In the genomic region with DNA sequence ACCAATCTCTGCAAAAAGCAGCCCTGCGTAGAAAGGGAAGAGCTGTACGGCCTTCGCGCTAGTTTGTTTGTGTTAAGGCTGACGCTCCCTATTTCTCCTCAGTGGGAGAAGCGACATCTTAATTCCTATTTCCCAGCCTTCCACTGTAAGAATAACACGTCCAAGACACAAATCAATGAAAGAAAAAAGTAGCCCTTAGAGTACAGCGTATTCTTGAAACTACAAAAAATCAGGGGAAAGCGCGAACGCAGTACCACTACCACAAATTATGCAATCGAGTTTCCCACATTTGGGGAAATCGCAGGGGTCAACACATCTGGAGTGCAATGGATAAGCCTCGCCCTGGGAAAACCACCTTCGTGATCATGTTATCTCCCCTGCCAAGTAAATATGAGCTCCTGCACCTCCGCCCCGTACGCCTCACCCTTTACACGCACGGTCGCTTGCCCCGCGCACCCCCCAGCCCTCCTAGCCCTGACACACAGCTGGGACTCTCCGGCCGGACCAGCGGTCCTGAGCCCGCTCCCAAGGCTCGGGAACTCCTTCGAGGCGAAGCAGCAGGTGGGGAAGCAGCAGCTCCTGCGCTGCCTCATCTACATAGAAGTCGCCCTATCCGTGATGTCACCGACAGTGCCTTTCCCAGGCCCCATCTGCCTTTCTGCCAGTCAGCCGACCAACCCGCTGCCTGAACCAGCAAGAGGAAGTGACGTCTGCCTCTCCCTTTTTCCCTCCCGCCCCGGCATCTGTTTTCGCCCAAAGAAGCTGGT, we compare ENCODE assay signal across 8 cellular contexts.
DNase-seq lines count a peak whose midpoint lies in the region; ATAC-seq, FAIRE-seq and TF ChIP-seq lines count a peak whose summit lies in the region.

No MANE protein-coding gene starts in this region.

- H3K9ac ChIP-seq in skeletal muscle tissue (ENCODE audit: low read depth in 1 of 3, low read length in 3 of 3): peak overlapping the region; percentile 61 to 81 (median 76)

- no peaks in the 10 kb centered on the region for H3K9me3 ChIP-seq in skeletal muscle tissue (ENCODE audit: control insufficient read depth in 3 of 3, low read length in 3 of 3)

- ATAC-seq in GM21390 (IDR thresholded peaks at IDR 0.05; ENCODE audit: unreplicated experiment) (peak; percentile 83), activated B cell treated with CpG ODN at 0.5 μM for 24 hours (ENCODE audit: low read depth) (peak; percentile 76)

- peaks cover 45% of the 10 kb centered on the region for H3K4me1 Mint-ChIP-seq in activated B cell treated with CpG ODN at 0.5 μM for 24 hours

- H3K27ac ChIP-seq in C4-2B (peak overlapping the region; percentile 85), skeletal muscle tissue (ENCODE audit: low read depth, low read length) (peak overlapping the region; percentile 47)

- CTCF ChIA-PET in activated B cell treated with CpG ODN at 0.5 μM for 24 hours (lab: Charles Lee): interaction anchor here (0.9 to 1.0 kb wide), 2 partner anchors 16 to 17 kb away, joined by 4 read pairs; no protein-coding TSS in a partner anchor

- DNase-seq in NCI-H187 (lab: John Stamatoyannopoulos, UW): peak; percentile 91
- peak; percentile 70 for DNase-seq in activated B cell treated with CpG ODN at 0.5 μM for 24 hours
- DNase-seq in bronchial epithelial cell (ENCODE audit: low read depth): peak; percentile 88
- peak; percentile 83 for DNase-seq in iPS-NIHi11 (ENCODE audit: low spot score)
- DNase-seq in NCI-H128 (lab: John Stamatoyannopoulos, UW; ENCODE audit: unreplicated experiment): no peak

- intact Hi-C loops in activated B cell treated with CpG ODN at 0.5 μM for 24 hours (cut with micrococcal nuclease): loop anchor here (2.0 to 5.0 kb wide), 2 partner anchors 14 to 56 kb away; no protein-coding TSS in a partner anchor

- peak overlapping the region; percentile 100 for H3K27ac Mint-ChIP-seq in activated B cell treated with CpG ODN at 0.5 μM for 24 hours

- H3K36me3 Mint-ChIP-seq in activated B cell treated with CpG ODN at 0.5 μM for 24 hours (ENCODE audit: low read depth): peaks cover 2% of the 10 kb centered on the region

- POLR2A ChIA-PET in activated B cell treated with CpG ODN at 0.5 μM for 24 hours (lab: Charles Lee): interaction anchor here (0.6 to 4.5 kb wide), 21 partner anchors 10 to 1304 kb away, joined by 3 to 90 read pairs (median 7); no protein-coding TSS in a partner anchor

- no peak for FAIRE-seq in bronchial epithelial cell (lab: Jason Lieb, UNC)

- peak overlapping the region; percentile 35 for H3K4me3 ChIP-seq in bronchial epithelial cell (ENCODE audit: low read depth, low read length)
- H3K4me3 ChIP-seq in skeletal muscle tissue (ENCODE audit: low read length in 3 of 3): peak overlapping the region; percentile 67 to 76 (median 75)

- H3K36me3 ChIP-seq in bronchial epithelial cell (ENCODE audit: control insufficient read depth, insufficient read depth, low read length): no peaks in the 10 kb centered on the region
- no peaks in the 10 kb centered on the region for H3K36me3 ChIP-seq in skeletal muscle tissue (ENCODE audit: control insufficient read depth in 3 of 3, insufficient read depth in 3 of 3, low read length in 3 of 3)

- TF ChIP-seq CTCF in C4-2B (conservative IDR thresholded peaks at IDR 0.05) (no peak), activated B cell treated with CpG ODN at 0.5 μM for 24 hours (IDR thresholded peaks at IDR 0.05) (no peak), bronchial epithelial cell (IDR thresholded peaks at IDR 0.05; ENCODE audit: insufficient read depth, low read length, severe bottlenecking) (no peak)

- H3K4me3 Mint-ChIP-seq in activated B cell treated with CpG ODN at 0.5 μM for 24 hours: peak overlapping the region; percentile 95

- H3K27me3 ChIP-seq in bronchial epithelial cell (ENCODE audit: control insufficient read depth, insufficient read depth, low read length) (no peaks in the 10 kb centered on the region), skeletal muscle tissue (ENCODE audit: control insufficient read depth in 3 of 3, insufficient read depth in 3 of 3, low read length in 3 of 3) (peaks cover 0 to 4% (median 2%) of the 10 kb centered on the region in 3 donors)

- peaks cover 2% of the 10 kb centered on the region for H3K9me3 Mint-ChIP-seq in activated B cell treated with CpG ODN at 0.5 μM for 24 hours

- peaks cover 0 to 5% (median 0%) of the 10 kb centered on the region in 3 donors for H3K4me1 ChIP-seq in skeletal muscle tissue (ENCODE audit: control insufficient read depth in 3 of 3, insufficient read depth in 3 of 3, low read length in 3 of 3)

- H3K27me3 Mint-ChIP-seq in activated B cell treated with CpG ODN at 0.5 μM for 24 hours: no peaks in the 10 kb centered on the region
